In the genomic region with DNA sequence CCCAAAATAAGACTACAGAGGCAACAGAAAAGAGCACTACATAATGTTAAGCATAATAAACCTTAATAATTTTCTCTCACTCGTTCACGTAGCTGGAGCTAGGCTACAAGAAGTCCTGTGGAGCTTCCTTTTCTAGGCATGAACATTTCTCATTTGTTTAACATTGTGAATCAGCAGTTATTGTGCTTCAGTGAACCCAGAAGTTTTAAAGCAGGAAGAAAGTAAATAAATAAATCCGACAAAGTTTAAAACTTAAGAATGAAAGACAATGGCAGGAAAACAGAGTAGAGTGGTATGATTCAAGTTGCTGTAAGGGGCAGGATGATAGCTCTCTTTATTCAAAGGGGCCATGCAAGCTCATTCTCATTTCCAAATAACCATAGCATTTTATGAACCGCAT, we compare ENCODE assay signal across 18 cellular contexts.
"Had no signal": no experiment of that assay in that cellular context is flagged by ENCODE, and none has a peak within 500 bp of the region (broad histone marks: within the 10 kb centered on the region; RNA-seq: fewer than 3 reads in every experiment).

No MANE protein-coding gene starts in this region.

- H3K4me1 ChIP-seq: gastroesophageal sphincter, psoas muscle, spleen had no signal

- DNase-seq: activated CD4-positive, alpha-beta T cell treated with anti-CD3 and anti-CD28 coated beads, Interleukin-2, amount 10 ng/mL, durations not matched to agents 24 days and 14 days; activated CD4-positive, CD25-positive, alpha-beta regulatory T cell; activated CD8-positive, alpha-beta memory T cell treated with anti-CD3 and anti-CD28 coated beads, Interleukin-2, amount 50 U/mL, for 48 hours; activated gamma-delta T cell; activated T-cell treated with anti-CD3 and anti-CD28 coated beads, Interleukin-2, amount 50 U/mL, for 72 hours; brain microvascular endothelial cell; cerebellar nuclear complex; effector memory CD4-positive, alpha-beta T cell; psoas muscle; spleen; stimulated activated naive CD8-positive, alpha-beta T cell treated with anti-CD3 and anti-CD28 coated beads, Interleukin-15, amount 100 ng/mL, for 72 hours; SW 1271; testis; upper lobe of left lung had no signal

- H3K36me3 ChIP-seq: brain microvascular endothelial cell, gastroesophageal sphincter, spleen, upper lobe of left lung had no signal

- H3K27me3 ChIP-seq: brain microvascular endothelial cell, gastroesophageal sphincter, spleen, testis, upper lobe of left lung had no signal

- ATAC-seq: activated naive CD4-positive, alpha-beta T cell treated with anti-CD3 and anti-CD28 coated beads, Interleukin-2, amount 50 U/mL, for 72 hours; activated T-cell treated with anti-CD3 and anti-CD28 coated beads, Interleukin-2, amount 50 U/mL, for 72 hours; gastroesophageal sphincter; psoas muscle; sciatic nerve; stimulated activated naive CD8-positive, alpha-beta T cell treated with anti-CD3 and anti-CD28 coated beads, Interleukin-15, amount 100 ng/mL, for 72 hours had no signal

- H3K27ac ChIP-seq: brain microvascular endothelial cell, gastroesophageal sphincter, psoas muscle, spleen, testis had no signal

- H3K4me3 ChIP-seq: gastroesophageal sphincter, psoas muscle, spleen, testis, upper lobe of left lung had no signal

- H3K9me3 ChIP-seq: gastroesophageal sphincter, psoas muscle, testis, upper lobe of left lung had no signal

- FAIRE-seq: keratinocyte had no signal
